Comparison of ENCODE assay signal across 8 cellular contexts in genomic region chr11:33735166-33735425, GRCh38. TPM values are rescaled to one million over a fixed set of nuclear protein-coding genes. Genes with fewer than 3 reads are reported as not detected.
DNase-seq lines count a peak whose midpoint lies in the region; ATAC-seq, FAIRE-seq and TF ChIP-seq lines count a peak whose summit lies in the region.

No MANE protein-coding gene starts in this region.

- TF ChIP-seq EP300 in K562 (IDR thresholded peaks at IDR 0.05; ENCODE audit: low read length): no peak

- H2AFZ ChIP-seq in K562 (ENCODE audit: low read depth, low read length): peak overlapping the region; percentile 37

- no peaks in the 10 kb centered on the region for H3K36me3 Mint-ChIP-seq in IgD-negative memory B cell
- H3K36me3 Mint-ChIP-seq in memory B cell: no peaks in the 10 kb centered on the region

- no peak for TF ChIP-seq RAD21 in K562 (CRISPR knock-in tag; conservative IDR thresholded peaks at IDR 0.05 in 1 of 2, IDR thresholded peaks at IDR 0.05 in 1 of 2)

- H3K27me3 Mint-ChIP-seq in IgD-negative memory B cell (no peaks in the 10 kb centered on the region), memory B cell (no peaks in the 10 kb centered on the region)

- no peak for FAIRE-seq in K562 (lab: Jason Lieb, UNC)

- no peaks in the 10 kb centered on the region for H3K27me3 ChIP-seq in K562 (ENCODE audit: control insufficient read depth in 2 of 2, insufficient read depth in 2 of 2, low read length in 2 of 2)
- H3K27me3 ChIP-seq in aorta (ENCODE audit: control insufficient read depth in 1 of 2, insufficient read depth in 2 of 2, low read length in 1 of 2): no peaks in the 10 kb centered on the region

- H3K27ac Mint-ChIP-seq in IgD-negative memory B cell (peak overlapping the region; percentile 50 to 87 (median 53)), memory B cell (peak overlapping the region; percentile 85)

- H3K36me3 ChIP-seq in K562 (ENCODE audit: control insufficient read depth, insufficient read depth, low read length) (peaks cover 25% of the 10 kb centered on the region), aorta (ENCODE audit: control insufficient read depth in 1 of 2, insufficient read depth in 2 of 2, low read length in 1 of 2) (no peaks in the 10 kb centered on the region)

- no peaks in the 10 kb centered on the region for H3K9me1 ChIP-seq in K562 (ENCODE audit: control insufficient read depth, insufficient read depth, low read length)

- POLR2A ChIA-PET in K562 (lab: Yijun Ruan, JAX): interaction anchor here (1.3 to 1.8 kb wide), 3 partner anchors 11 to 19 kb away, joined by 5 to 8 read pairs (median 6); no protein-coding TSS in a partner anchor

- peak overlapping the region; percentile 95 for H3K4me2 ChIP-seq in K562 (ENCODE audit: insufficient read depth, low read length)

- CTCF ChIA-PET in K562 (lab: Yijun Ruan, JAX; ENCODE audit: low intra/inter-chr PET ratio): no interaction called here

- BruUV-seq in K562 (replicated peaks; lab: Mats Ljungman, UMichigan): TSS peak; percentile 46

- DNase-seq in K562 (ENCODE audit: extremely low read depth in 1 of 4, low spot score in 3 of 4): peak in 1 of 4 experiments; percentile 27
- DNase-seq in memory B cell (ENCODE audit: low spot score in 2 of 2): no peak
- no peak for DNase-seq in aorta
- DNase-seq in erythroblast (lab: John Stamatoyannopoulos, UW): no peak
- no peak for DNase-seq in hepatic stellate cell (ENCODE audit: low spot score)
- no peak for DNase-seq in stimulated activated CD4-positive, alpha-beta T cell treated with anti-CD3 and anti-CD28 coated beads, Interleukin-4, amount 100 ng/mL, for 4 hours

- WGBS in K562 (ENCODE audit: insufficient coverage, low coverage, missing lambda C conversion rate): 4% methylated on average over 8 of the region's 8 CpGs
- 6 to 12% methylated on average over 8 of the region's 8 CpGs for WGBS in aorta, 2 donors

- TF ChIP-seq CTCF in K562 (IDR thresholded peaks at IDR 0.05 in 2 of 3, conservative IDR thresholded peaks at IDR 0.05 in 1 of 3; ENCODE audit: insufficient read depth in 2 of 3, low read depth in 1 of 3, low read length in 3 of 3): no peak

- peaks cover 64% of the 10 kb centered on the region for H3K79me2 ChIP-seq in K562 (ENCODE audit: control insufficient read depth, insufficient read depth, low read length)

- in situ Hi-C loops in K562 (cut with MboI): no loop called here

- H3K4me3 Mint-ChIP-seq in IgD-negative memory B cell (peak overlapping the region; percentile 92 to 97 (median 96)), memory B cell (peak overlapping the region; percentile 90)

- no peaks in the 10 kb centered on the region; the same call in 1 of the 2 replicates for H3K9me3 ChIP-seq in K562 (replicated peaks; ENCODE audit: control insufficient read depth, insufficient read depth, low read depth, low read length)
- no peaks in the 10 kb centered on the region for H3K9me3 ChIP-seq in aorta (ENCODE audit: control insufficient read depth, low read length)

- H4K20me1 ChIP-seq in K562 (replicated peaks; ENCODE audit: control insufficient read depth, insufficient read depth, low read length): peaks cover 16% of the 10 kb centered on the region; the same call in 1 of the 2 replicates

- peak overlapping the region; percentile 79 for H3K4me3 ChIP-seq in K562
- H3K4me3 ChIP-seq in aorta (ENCODE audit: low read length in 2 of 2): peak overlapping the region; percentile 73 to 97

- H3K4me1 Mint-ChIP-seq in IgD-negative memory B cell: peaks cover 23 to 26% (median 25%) of the 10 kb centered on the region in 3 donors
- H3K4me1 Mint-ChIP-seq in memory B cell: peaks cover 29% of the 10 kb centered on the region

- TF ChIP-seq POLR2A in K562 (conservative IDR thresholded peaks at IDR 0.05) (no peak), erythroblast (IDR thresholded peaks at IDR 0.05; ENCODE audit: low read length) (no peak)

- ATAC-seq in GM18498 (IDR thresholded peaks at IDR 0.05; ENCODE audit: unreplicated experiment): peak; percentile 11
- ATAC-seq in K562: no peak
- no peak for ATAC-seq in memory B cell (ENCODE audit: low read depth)
- no peak for ATAC-seq in aorta (ENCODE audit: low FRiP score)

- H3K9me3 Mint-ChIP-seq in IgD-negative memory B cell (no peaks in the 10 kb centered on the region), memory B cell (no peaks in the 10 kb centered on the region)

- H3K9ac ChIP-seq in K562 (ENCODE audit: insufficient read depth in 1 of 2, low read depth in 2 of 2, low read length in 2 of 2): peak overlapping the region; percentile 81 to 95

- intact Hi-C loops in K562 (cut with micrococcal nuclease): no loop called here
- intact Hi-C loops in aorta (cut with DNase I): loop anchor here (2.0 to 5.0 kb wide), 4 partner anchors 33 to 193 kb away; partner anchors contain the start of genes C11orf91 (in 1 of the 2) and FBXO3 (in 1 of the 2)

- H3K27ac ChIP-seq in K562 (ENCODE audit: extremely low read depth, low read depth, low read length): peak overlapping the region; percentile 90
- peak overlapping the region in 1 of 2 donors; percentile 52 for H3K27ac ChIP-seq in aorta (ENCODE audit: low read depth in 1 of 2, low read length in 2 of 2)

- H3K4me1 ChIP-seq in K562 (replicated peaks in 1 of 2; ENCODE audit: control insufficient read depth in 2 of 2, insufficient read depth in 2 of 2, low read length in 2 of 2) (peaks cover 17 to 64% of the 10 kb centered on the region in 2 experiments), aorta (ENCODE audit: control insufficient read depth in 1 of 2, insufficient read depth in 2 of 2, low read length in 2 of 2) (peaks cover 0 to 3% of the 10 kb centered on the region in 2 donors)

RNA-seq across cellular contexts. Expression of gene CD59, which starts 1.1 kb away (rescaled TPM):
- polyA plus RNA-seq in IgD-negative memory B cell (39.7 TPM), K562 (2011; rRNA removed) (235 and 338 TPM in 2 replicates), K562 (2014; fragmentation: Illumina TruSeq; extraction: Trizol) (218 and 230 TPM in 2 replicates), K562 (2014; fragmentation: Nextera tagmentation; extraction: Ambion mirVana) (100 to 1,000 TPM; 283 to 287 TPM), K562 (2014; rRNA removed) (125 and 146 TPM in 2 replicates), aorta (100 to 1,000 TPM; 213 to 543 TPM)
- 143 and 169 TPM in 2 replicates for total RNA-seq in K562 (2011; cell fraction: chromatin; rRNA removed; ENCODE audit: low replicate concordance)
- 151 TPM in 2 replicates for total RNA-seq in K562 (2011; cell fraction: nucleolus; rRNA removed)
- total RNA-seq in K562 (2011; cell fraction: nucleoplasm; rRNA removed): 143 and 167 TPM in 2 replicates
- total RNA-seq in K562 (2014; rRNA removed) (38.1 and 59.9 TPM in 2 replicates), K562 (2014; rRNA removed; fragmentation: Illumina TruSeq; extraction: Trizol) (155 and 191 TPM in 2 replicates), K562 (2015; rRNA removed; fragmentation: Illumina TruSeq; extraction: Trizol) (95.2 and 104 TPM in 2 replicates), K562 (2021) (171 and 173 TPM in 2 replicates), aorta (100 to 1,000 TPM; 665 to 881 TPM)
- 175 and 195 TPM in 2 replicates for polyA plus RNA-seq in K562 (2011; cell fraction: cytosol; rRNA removed)
- polyA plus RNA-seq in K562 (2011; cell fraction: nucleus; rRNA removed): 82.1 and 94.2 TPM in 2 replicates
- 117 and 172 TPM in 2 replicates for polyA plus RNA-seq in K562 (2012)
- 172 and 217 TPM in 2 replicates for polyA minus RNA-seq in K562 (2011; rRNA and poly(A)+ RNA removed)
- 39.2 and 67.7 TPM in 2 replicates for polyA minus RNA-seq in K562 (2011; cell fraction: cytosol; rRNA and poly(A)+ RNA removed)
- 23.2 and 27.7 TPM in 2 replicates for polyA minus RNA-seq in K562 (2011; cell fraction: nucleus; rRNA and poly(A)+ RNA removed)

RNA-seq across cellular contexts. Expression of gene C11orf91, which starts 34.5 kb away (rescaled TPM):
- polyA plus RNA-seq in IgD-negative memory B cell (not detected), K562 (2011; rRNA removed) (not detected in 2 replicates), K562 (2014; fragmentation: Illumina TruSeq; extraction: Trizol) (not detected in 2 replicates), K562 (2014; fragmentation: Nextera tagmentation; extraction: Ambion mirVana) (not detected), K562 (2014; rRNA removed) (not detected in 2 replicates), aorta (not detected)
- total RNA-seq in K562 (2011; cell fraction: chromatin; rRNA removed; ENCODE audit: low replicate concordance): not detected in 2 replicates
- total RNA-seq in K562 (2011; cell fraction: nucleolus; rRNA removed): not detected in 2 replicates
- not detected in 2 replicates for total RNA-seq in K562 (2011; cell fraction: nucleoplasm; rRNA removed)
- total RNA-seq in K562 (2014; rRNA removed) (not detected in 2 replicates), K562 (2014; rRNA removed; fragmentation: Illumina TruSeq; extraction: Trizol) (not detected in 2 replicates), K562 (2015; rRNA removed; fragmentation: Illumina TruSeq; extraction: Trizol) (not detected in 2 replicates), K562 (2021) (not detected in 2 replicates), aorta (under 1 TPM in 1 of 2 donors, not detected in 1; 0.97 TPM)
- not detected in 2 replicates for polyA plus RNA-seq in K562 (2011; cell fraction: cytosol; rRNA removed)
- polyA plus RNA-seq in K562 (2011; cell fraction: nucleus; rRNA removed): not detected in 2 replicates
- not detected in 2 replicates for polyA plus RNA-seq in K562 (2012)
- not detected in 2 replicates for polyA minus RNA-seq in K562 (2011; rRNA and poly(A)+ RNA removed)
- not detected in 2 replicates for polyA minus RNA-seq in K562 (2011; cell fraction: cytosol; rRNA and poly(A)+ RNA removed)
- polyA minus RNA-seq in K562 (2011; cell fraction: nucleus; rRNA and poly(A)+ RNA removed): not detected in 2 replicates

RNA-seq across cellular contexts. Expression of gene FBXO3, which starts 39.2 kb away (rescaled TPM):
- polyA plus RNA-seq in IgD-negative memory B cell (26.6 TPM), K562 (2011; rRNA removed) (41.4 and 59.3 TPM in 2 replicates), K562 (2014; fragmentation: Illumina TruSeq; extraction: Trizol) (26.7 and 30.1 TPM in 2 replicates), K562 (2014; fragmentation: Nextera tagmentation; extraction: Ambion mirVana) (10 to 100 TPM; 55.7 to 57.9 TPM), K562 (2014; rRNA removed) (18.9 and 19.5 TPM in 2 replicates), aorta (10 to 100 TPM; 17.8 to 28.2 TPM)
- 21.1 and 48.4 TPM in 2 replicates for total RNA-seq in K562 (2011; cell fraction: chromatin; rRNA removed; ENCODE audit: low replicate concordance)
- 13.7 TPM in 2 replicates for total RNA-seq in K562 (2011; cell fraction: nucleolus; rRNA removed)
- 25.1 and 36.8 TPM in 2 replicates for total RNA-seq in K562 (2011; cell fraction: nucleoplasm; rRNA removed)
- total RNA-seq in K562 (2014; rRNA removed) (11.6 and 14.3 TPM in 2 replicates), K562 (2014; rRNA removed; fragmentation: Illumina TruSeq; extraction: Trizol) (29.2 and 33.3 TPM in 2 replicates), K562 (2015; rRNA removed; fragmentation: Illumina TruSeq; extraction: Trizol) (21.4 and 21.9 TPM in 2 replicates), K562 (2021) (24.3 and 25.2 TPM in 2 replicates), aorta (10 to 100 TPM; 33.7 to 35.8 TPM)
- polyA plus RNA-seq in K562 (2011; cell fraction: cytosol; rRNA removed): 14.6 and 20.0 TPM in 2 replicates
- polyA plus RNA-seq in K562 (2011; cell fraction: nucleus; rRNA removed): 31.8 and 39.7 TPM in 2 replicates
- polyA plus RNA-seq in K562 (2012): 15.9 and 16.2 TPM in 2 replicates
- polyA minus RNA-seq in K562 (2011; rRNA and poly(A)+ RNA removed): 49.3 and 56.4 TPM in 2 replicates
- polyA minus RNA-seq in K562 (2011; cell fraction: cytosol; rRNA and poly(A)+ RNA removed): 13.7 and 22.0 TPM in 2 replicates
- polyA minus RNA-seq in K562 (2011; cell fraction: nucleus; rRNA and poly(A)+ RNA removed): 24.5 and 39.2 TPM in 2 replicates
